ENCODE assay signal across 10 cellular contexts in genomic region chr4:118398226-118399090, GRCh38. TPM values are rescaled to one million over a fixed set of nuclear protein-coding genes. Genes with fewer than 3 reads are reported as not detected.
DNase-seq lines count a peak whose midpoint lies in the region; ATAC-seq and TF ChIP-seq lines count a peak whose summit lies in the region.
"Had no signal": no experiment of that assay in that cellular context is flagged by ENCODE, and none has a peak within 500 bp of the region (broad histone marks: within the 10 kb centered on the region; RNA-seq: fewer than 3 reads in every experiment).

No MANE protein-coding gene starts in this region.

- no peak overlapping the region for H3K23ac ChIP-seq in trophoblast cell (ENCODE audit: low read length)

- no peaks in the 10 kb centered on the region for H3K36me3 ChIP-seq in KOPT-K1 (ENCODE audit: insufficient read depth, low read length)
- H3K36me3 ChIP-seq in trophoblast cell (ENCODE audit: control insufficient read depth in 1 of 2, insufficient read depth in 2 of 2, low read length in 2 of 2) = no peaks in the 10 kb centered on the region

- peaks cover 20% of the 10 kb centered on the region for H3K4me1 Mint-ChIP-seq in chondrocyte (ENCODE audit: low read depth)

- DNase-seq in NCI-H82 (lab: John Stamatoyannopoulos, UW) = peak; percentile 5
- no peak for DNase-seq in NCI-H82 treated with DMSO at 0.1 percent for 48 hours (lab: John Stamatoyannopoulos, UW; ENCODE audit: unreplicated experiment)
- peak in 1 of 2 donors; percentile 64 for DNase-seq in trophoblast cell
- DNase-seq in stimulated activated naive CD4-positive, alpha-beta T cell treated with Interleukin-2 at 50 U/mL for 16 hours (lab: John Stamatoyannopoulos, UW) = no peak
- no peak for DNase-seq in GM19238 (ENCODE audit: insufficient read length, low spot score)
- DNase-seq in chondrocyte (ENCODE audit: low spot score) = no peak
- DNase-seq: small intestine had no signal

- H2BK5ac ChIP-seq in trophoblast cell (ENCODE audit: low read depth, low read length, poor library complexity) = peak overlapping the region; percentile 99

- no peak overlapping the region for H3K4me3 Mint-ChIP-seq in chondrocyte (ENCODE audit: unreplicated experiment)

- H3K14ac ChIP-seq in trophoblast cell (ENCODE audit: low read length) = peak overlapping the region; percentile 58

- no peak overlapping the region for H3K27ac Mint-ChIP-seq in chondrocyte (ENCODE audit: unreplicated experiment)

- no peak overlapping the region for H2AFZ ChIP-seq in trophoblast cell (ENCODE audit: insufficient read depth, low read length, poor library complexity)

- no CpG with 5 or more reads among the region's 5 CpGs for WGBS in trophoblast cell (ENCODE audit: extremely low coverage, insufficient coverage, insufficient read length)

- H3K4me1 ChIP-seq in trophoblast cell (ENCODE audit: control insufficient read depth in 1 of 2, insufficient read depth in 2 of 2, low read length in 2 of 2) = peaks cover 8 to 14% of the 10 kb centered on the region in 2 experiments
- H3K4me1 ChIP-seq: A549 had no signal

- H3K27ac ChIP-seq in KOPT-K1 (ENCODE audit: low read depth, low read length, poor library complexity, severe bottlenecking) (peak overlapping the region; percentile 36), trophoblast cell (ENCODE audit: low read depth, low read length) (peak overlapping the region; percentile 85)
- H3K27ac ChIP-seq: A549 had no signal

- TF ChIP-seq CTCF in chondrocyte (IDR thresholded peaks at IDR 0.05) = no peak

- no peaks in the 10 kb centered on the region for H3K9me3 Mint-ChIP-seq in chondrocyte (ENCODE audit: low read depth)

- H3K4me3 ChIP-seq in trophoblast cell (ENCODE audit: low read depth, low read length) = no peak overlapping the region
- H3K4me3 ChIP-seq: A549 had no signal

- no peak overlapping the region for H3K4ac ChIP-seq in trophoblast cell (ENCODE audit: low read depth, low read length)

- no peak overlapping the region for H3K18ac ChIP-seq in trophoblast cell (ENCODE audit: low read length)

- H4K91ac ChIP-seq in trophoblast cell (ENCODE audit: low read depth, low read length) = peak overlapping the region; percentile 88

- no peak overlapping the region for H3K4me2 ChIP-seq in trophoblast cell (ENCODE audit: low read length)
- H3K4me2 ChIP-seq: A549 had no signal

- ATAC-seq in HG02642 (IDR thresholded peaks at IDR 0.05; ENCODE audit: poor library complexity, unreplicated experiment) = peak; percentile 93
- ATAC-seq: A549 had no signal

- no peak overlapping the region for H4K12ac ChIP-seq in trophoblast cell (ENCODE audit: low read depth, low read length)

- peak overlapping the region; percentile 66 for H2BK12ac ChIP-seq in trophoblast cell (ENCODE audit: low read length)

- no peak overlapping the region for H3K9ac ChIP-seq in trophoblast cell (ENCODE audit: low read length)

- no peaks in the 10 kb centered on the region for H3K27me3 ChIP-seq in trophoblast cell (ENCODE audit: insufficient read depth, low read length)

- H3K9me3 ChIP-seq in KOPT-K1 (ENCODE audit: insufficient read depth, low read length, poor library complexity, severe bottlenecking) (no peaks in the 10 kb centered on the region), trophoblast cell (ENCODE audit: insufficient read depth, low read depth, low read length) (no peaks in the 10 kb centered on the region)
- H3K9me3 ChIP-seq: A549 had no signal

- H2BK120ac ChIP-seq in trophoblast cell (ENCODE audit: insufficient read depth, low read length, poor library complexity) = peak overlapping the region; percentile 92

- H3K27me3 Mint-ChIP-seq in chondrocyte (ENCODE audit: low read depth) = peaks cover 2% of the 10 kb centered on the region

- no peaks in the 10 kb centered on the region for H3K36me3 Mint-ChIP-seq in chondrocyte (ENCODE audit: low read depth)

- H3K79me1 ChIP-seq in trophoblast cell (ENCODE audit: low read length) = peaks cover 15% of the 10 kb centered on the region

- H3K79me2 ChIP-seq in trophoblast cell (ENCODE audit: control insufficient read depth, insufficient read depth, low read length, poor library complexity) = no peaks in the 10 kb centered on the region

- H4K8ac ChIP-seq in trophoblast cell (ENCODE audit: low read depth, low read length) = peak overlapping the region; percentile 29

- H2AK5ac ChIP-seq in trophoblast cell (ENCODE audit: low read length) = no peak overlapping the region

RNA-seq across cellular contexts. Expression of gene PRSS12, which starts 45.7 kb away (rescaled TPM):
- polyA plus RNA-seq in trophoblast cell (2013) = 206 and 223 TPM in 2 replicates
- 8.9 to 15.3 TPM (median 15.1 TPM) in 3 replicates for total RNA-seq in chondrocyte
